In the genomic region with DNA sequence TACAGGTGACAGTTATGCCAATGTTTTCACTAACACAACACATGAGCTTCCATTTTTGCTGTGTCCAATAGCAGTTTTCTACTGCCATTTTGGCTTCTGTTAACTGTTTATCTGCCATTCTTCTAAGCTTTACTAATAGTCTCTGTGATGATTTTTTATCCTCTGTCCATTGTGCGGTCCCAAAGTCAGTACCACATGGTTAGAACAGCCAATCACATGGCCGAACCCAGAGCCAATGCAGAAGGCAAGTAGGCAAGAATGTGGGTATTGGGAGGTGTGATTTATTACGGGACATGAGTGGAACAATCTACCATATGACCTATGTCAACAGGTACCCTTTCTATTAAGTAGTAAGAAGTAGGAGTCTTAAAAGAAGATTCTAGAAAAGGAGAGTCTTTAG, we compare ENCODE assay signal across 10 cellular contexts.
"Had no signal": no experiment of that assay in that cellular context is flagged by ENCODE, and none has a peak within 500 bp of the region (broad histone marks: within the 10 kb centered on the region; RNA-seq: fewer than 3 reads in every experiment).

No MANE protein-coding gene starts in this region.

- H3K4me1 ChIP-seq: HAP-1 had no signal

- ATAC-seq: GM23338, HCT116 had no signal

- H3K4me3 ChIP-seq: GM23248, GM23338, HAP-1 had no signal

- DNase-seq: GM23248, GOT3, H7, H9, HCEC 1CT had no signal

- FAIRE-seq: H1, H54 had no signal

- H3K9ac ChIP-seq: GM23248 had no signal

- H3K4me2 ChIP-seq: GM23338 had no signal

- H3K9me3 ChIP-seq: HAP-1 had no signal

- H3K4me3 Mint-ChIP-seq: GM23338, H9 had no signal

- H3K36me3 ChIP-seq: HAP-1 had no signal

- H3K27ac Mint-ChIP-seq: GM23338, H9 had no signal

- H3K9me3 Mint-ChIP-seq: GM23338, H9 had no signal

- H2AFZ ChIP-seq: GM23248, GM23338 had no signal

- H3K27ac ChIP-seq: GM23248 had no signal
